In genomic region chr17:35175638-35176415, GRCh38 we compare ENCODE assay signal across 23 cellular contexts. TPM values are rescaled to one million over a fixed set of nuclear protein-coding genes. Genes with fewer than 3 reads are reported as not detected.
A peak's percentile ranks its signal among the peaks of the same experiment; 100 is the strongest.
DNase-seq lines count a peak whose midpoint lies in the region; ATAC-seq, FAIRE-seq and TF ChIP-seq lines count a peak whose summit lies in the region.
"Had no signal": no experiment of that assay in that cellular context is flagged by ENCODE, and none has a peak within 500 bp of the region (broad histone marks: within the 10 kb centered on the region; RNA-seq: fewer than 3 reads in every experiment).

No MANE protein-coding gene starts in this region.

- peak overlapping the region; percentile 43 for H3K4me3 Mint-ChIP-seq in CD4-positive, alpha-beta T cell
- H3K4me3 Mint-ChIP-seq in T-cell (peak overlapping the region in 1 of 3 donors; percentile 26), immature natural killer cell (peak overlapping the region in 1 of 5 donors; percentile 29)
- H3K4me3 Mint-ChIP-seq in activated CD4-positive, alpha-beta T cell treated with anti-CD3 and anti-CD28 coated beads, Interleukin-2, amount 10 ng/mL, durations not matched to agents 7 days and 5 days: no peak overlapping the region
- H3K4me3 Mint-ChIP-seq: GM23338 had no signal

- POLR2A ChIA-PET in CD4-positive, alpha-beta T cell (lab: Charles Lee): interaction anchor here (0.7 to 5.6 kb wide), 5 partner anchors 14 to 198 kb away, joined by 3 to 56 read pairs (median 4); partner anchors contain the start of gene SLFN5
- POLR2A ChIA-PET in T-cell (lab: Charles Lee): interaction anchor here in 1 of 2 donors (0.6 kb wide), 1 partner anchor 8 kb away, joined by 3 read pairs; no protein-coding TSS in a partner anchor
- POLR2A ChIA-PET in activated CD4-positive, alpha-beta T cell treated with anti-CD3 and anti-CD28 coated beads, Interleukin-2, amount 10 ng/mL, durations not matched to agents 7 days and 5 days (lab: Charles Lee): no interaction called here

- H3K9me3 ChIP-seq in CD4-positive, alpha-beta T cell (ENCODE audit: control insufficient read depth, low read length): no peaks in the 10 kb centered on the region
- H3K9me3 ChIP-seq: BE2C had no signal

- H3K9me3 Mint-ChIP-seq in CD4-positive, alpha-beta T cell: no peaks in the 10 kb centered on the region
- H3K9me3 Mint-ChIP-seq in T-cell (no peaks in the 10 kb centered on the region), immature natural killer cell (peaks cover 0 to 2% (median 0%) of the 10 kb centered on the region in 6 donors)
- peaks cover 3% of the 10 kb centered on the region for H3K9me3 Mint-ChIP-seq in activated CD4-positive, alpha-beta T cell treated with anti-CD3 and anti-CD28 coated beads, Interleukin-2, amount 10 ng/mL, durations not matched to agents 7 days and 5 days

- intact Hi-C loops in CD4-positive, alpha-beta T cell (cut with DNase I, micrococcal nuclease): loop anchor here in 1 of 2 experiments (2.0 kb wide), 1 partner anchor 37 kb away; no protein-coding TSS in a partner anchor

- H3K36me3 Mint-ChIP-seq in CD4-positive, alpha-beta T cell (ENCODE audit: low read depth): peaks cover 9% of the 10 kb centered on the region
- H3K36me3 Mint-ChIP-seq in T-cell: no peaks in the 10 kb centered on the region
- H3K36me3 Mint-ChIP-seq in immature natural killer cell: peaks cover 0 to 6% (median 0%) of the 10 kb centered on the region in 3 donors
- H3K36me3 Mint-ChIP-seq in activated CD4-positive, alpha-beta T cell treated with anti-CD3 and anti-CD28 coated beads, Interleukin-2, amount 10 ng/mL, durations not matched to agents 7 days and 5 days (ENCODE audit: low read depth): peaks cover 20% of the 10 kb centered on the region

- CTCF ChIA-PET in CD4-positive, alpha-beta T cell (lab: Charles Lee): no interaction called here
- CTCF ChIA-PET in T-cell (lab: Charles Lee): no interaction called here
- CTCF ChIA-PET in activated CD4-positive, alpha-beta T cell treated with anti-CD3 and anti-CD28 coated beads, Interleukin-2, amount 10 ng/mL, durations not matched to agents 7 days and 5 days (lab: Charles Lee): interaction anchor here (1.7 kb wide), 1 partner anchor 364 kb away, joined by 3 read pairs; no protein-coding TSS in a partner anchor

- DNase-seq in activated CD8-positive, alpha-beta memory T cell treated with anti-CD3 and anti-CD28 coated beads for 24 hours: peak; percentile 53
- no peak for DNase-seq in activated CD8-positive, alpha-beta memory T cell treated with anti-CD3 and anti-CD28 coated beads, Interleukin-2, amount 50 U/mL, for 4 hours
- DNase-seq in CD4-positive, alpha-beta T cell: no peak
- peak in 1 of 34 experiments; percentile 10 for DNase-seq in T-cell
- no peak for DNase-seq in immature natural killer cell
- DNase-seq in activated CD4-positive, alpha-beta T cell treated with anti-CD3 and anti-CD28 coated beads, Interleukin-2, amount 10 ng/mL, durations not matched to agents 7 days and 5 days: no peak
- no peak for DNase-seq in GOT3 (lab: John Stamatoyannopoulos, UW)
- DNase-seq in GM19239 (ENCODE audit: insufficient read length, low spot score): no peak
- DNase-seq: BE2C, DMS79, KBM-7, NCI-H1105 treated with DMSO at 0.1 percent for 48 hours, NCI-H1694, NCI-H2081 treated with DMSO at 0.1 percent for 48 hours, NCI-H345, NCI-H526, PC-9 had no signal

- FAIRE-seq in GM19239 (lab: Jason Lieb, UNC): no peak
- FAIRE-seq: A204.1, D721Med, GM18507, HepG2 had no signal

- H3K27me3 Mint-ChIP-seq in CD4-positive, alpha-beta T cell: no peaks in the 10 kb centered on the region
- H3K27me3 Mint-ChIP-seq in T-cell: no peaks in the 10 kb centered on the region
- H3K27me3 Mint-ChIP-seq in immature natural killer cell (ENCODE audit: low read depth in 3 of 3): peaks cover 10 to 16% (median 11%) of the 10 kb centered on the region in 3 donors
- H3K27me3 Mint-ChIP-seq in activated CD4-positive, alpha-beta T cell treated with anti-CD3 and anti-CD28 coated beads, Interleukin-2, amount 10 ng/mL, durations not matched to agents 7 days and 5 days: no peaks in the 10 kb centered on the region

- no peak for TF ChIP-seq CTCF in CD4-positive, alpha-beta T cell (IDR thresholded peaks at IDR 0.05)

- peaks cover 93% of the 10 kb centered on the region for H3K4me1 Mint-ChIP-seq in CD4-positive, alpha-beta T cell (ENCODE audit: low read depth)
- H3K4me1 Mint-ChIP-seq in T-cell: peaks cover 75 to 91% (median 82%) of the 10 kb centered on the region in 3 donors
- H3K4me1 Mint-ChIP-seq in immature natural killer cell: peaks cover 52 to 76% of the 10 kb centered on the region in 2 donors
- H3K4me1 Mint-ChIP-seq in activated CD4-positive, alpha-beta T cell treated with anti-CD3 and anti-CD28 coated beads, Interleukin-2, amount 10 ng/mL, durations not matched to agents 7 days and 5 days: peaks cover 77% of the 10 kb centered on the region
- H3K4me1 Mint-ChIP-seq: GM23338 had no signal

- no peaks in the 10 kb centered on the region for H3K27me3 ChIP-seq in CD4-positive, alpha-beta T cell (ENCODE audit: control insufficient read depth, insufficient read depth, low read length)

- H3K27ac ChIP-seq in CD4-positive, alpha-beta T cell (ENCODE audit: low read depth, low read length): no peak overlapping the region
- H3K27ac ChIP-seq: PC-9, RWPE1 had no signal

- no peak for ATAC-seq in CD4-positive, alpha-beta T cell (ENCODE audit: poor library complexity)
- ATAC-seq in T-cell (replicated peaks in 1 of 4): no peak
- ATAC-seq: GM23338, HepG2 had no signal

- H3K27ac Mint-ChIP-seq in CD4-positive, alpha-beta T cell: peak overlapping the region; percentile 92
- peak overlapping the region; percentile 93 to 95 for H3K27ac Mint-ChIP-seq in T-cell
- H3K27ac Mint-ChIP-seq in immature natural killer cell: peak overlapping the region; percentile 59 to 95 (median 94)
- H3K27ac Mint-ChIP-seq in activated CD4-positive, alpha-beta T cell treated with anti-CD3 and anti-CD28 coated beads, Interleukin-2, amount 10 ng/mL, durations not matched to agents 7 days and 5 days: no peak overlapping the region
- H3K27ac Mint-ChIP-seq: GM23338 had no signal

RNA-seq across cellular contexts. Expression of gene SLC35G3, which starts 18.4 kb away (rescaled TPM):
- total RNA-seq in CD4-positive, alpha-beta T cell: not detected
- not detected for total RNA-seq in T-cell
- not detected for polyA plus RNA-seq in immature natural killer cell
- not detected for total RNA-seq in activated CD4-positive, alpha-beta T cell treated with anti-CD3 and anti-CD28 coated beads, Interleukin-2, amount 10 ng/mL, durations not matched to agents 7 days and 5 days
- total RNA-seq: GM23338, HepG2, PC-9 had no signal
- polyA plus RNA-seq: GM23338, HepG2 had no signal

RNA-seq across cellular contexts. Expression of gene UNC45B, which starts 28.2 kb away (rescaled TPM):
- under 1 TPM; 0.11 to 0.20 TPM for total RNA-seq in CD4-positive, alpha-beta T cell
- total RNA-seq in T-cell: under 1 TPM; 0.13 to 0.50 (median 0.26) TPM
- polyA plus RNA-seq in immature natural killer cell: 1 to 10 TPM in 1 of 3 donors, under 1 TPM in 1, not detected in 1; 0.41 to 1.0 TPM
- total RNA-seq in activated CD4-positive, alpha-beta T cell treated with anti-CD3 and anti-CD28 coated beads, Interleukin-2, amount 10 ng/mL, durations not matched to agents 7 days and 5 days: under 1 TPM; 0.10 TPM
- total RNA-seq: HepG2, PC-9 had no signal
- polyA plus RNA-seq: GM23338 had no signal

RNA-seq across cellular contexts. Expression of gene NLE1, which starts 33.7 kb away (rescaled TPM):
- total RNA-seq in CD4-positive, alpha-beta T cell: 1 to 10 TPM; 8.9 to 9.5 TPM
- total RNA-seq in T-cell: 10 to 100 TPM; 12.3 to 29.1 (median 17.8) TPM
- polyA plus RNA-seq in immature natural killer cell: 1 to 10 TPM; 2.1 to 4.7 (median 3.3) TPM
- 10 to 100 TPM; 15.7 to 19.7 TPM for total RNA-seq in activated CD4-positive, alpha-beta T cell treated with anti-CD3 and anti-CD28 coated beads, Interleukin-2, amount 10 ng/mL, durations not matched to agents 7 days and 5 days

RNA-seq across cellular contexts. Expression of gene FNDC8, which starts 54.4 kb away (rescaled TPM):
- total RNA-seq in CD4-positive, alpha-beta T cell: not detected
- not detected for total RNA-seq in T-cell
- polyA plus RNA-seq in immature natural killer cell: not detected
- total RNA-seq in activated CD4-positive, alpha-beta T cell treated with anti-CD3 and anti-CD28 coated beads, Interleukin-2, amount 10 ng/mL, durations not matched to agents 7 days and 5 days: not detected
- total RNA-seq: GM23338, HepG2, PC-9 had no signal
- polyA plus RNA-seq: GM23338, HepG2 had no signal

RNA-seq across cellular contexts. Expression of gene RAD51D, which starts 56.2 kb away (rescaled TPM):
- total RNA-seq in CD4-positive, alpha-beta T cell: 1 to 10 TPM; 6.2 to 8.6 TPM
- total RNA-seq in T-cell: 10 to 100 TPM; 14.6 to 29.9 (median 19.0) TPM
- polyA plus RNA-seq in immature natural killer cell: 10 to 100 TPM; 11.0 to 17.8 (median 13.8) TPM
- 10 to 100 TPM; 26.7 to 41.6 TPM for total RNA-seq in activated CD4-positive, alpha-beta T cell treated with anti-CD3 and anti-CD28 coated beads, Interleukin-2, amount 10 ng/mL, durations not matched to agents 7 days and 5 days
